In the genomic region with DNA sequence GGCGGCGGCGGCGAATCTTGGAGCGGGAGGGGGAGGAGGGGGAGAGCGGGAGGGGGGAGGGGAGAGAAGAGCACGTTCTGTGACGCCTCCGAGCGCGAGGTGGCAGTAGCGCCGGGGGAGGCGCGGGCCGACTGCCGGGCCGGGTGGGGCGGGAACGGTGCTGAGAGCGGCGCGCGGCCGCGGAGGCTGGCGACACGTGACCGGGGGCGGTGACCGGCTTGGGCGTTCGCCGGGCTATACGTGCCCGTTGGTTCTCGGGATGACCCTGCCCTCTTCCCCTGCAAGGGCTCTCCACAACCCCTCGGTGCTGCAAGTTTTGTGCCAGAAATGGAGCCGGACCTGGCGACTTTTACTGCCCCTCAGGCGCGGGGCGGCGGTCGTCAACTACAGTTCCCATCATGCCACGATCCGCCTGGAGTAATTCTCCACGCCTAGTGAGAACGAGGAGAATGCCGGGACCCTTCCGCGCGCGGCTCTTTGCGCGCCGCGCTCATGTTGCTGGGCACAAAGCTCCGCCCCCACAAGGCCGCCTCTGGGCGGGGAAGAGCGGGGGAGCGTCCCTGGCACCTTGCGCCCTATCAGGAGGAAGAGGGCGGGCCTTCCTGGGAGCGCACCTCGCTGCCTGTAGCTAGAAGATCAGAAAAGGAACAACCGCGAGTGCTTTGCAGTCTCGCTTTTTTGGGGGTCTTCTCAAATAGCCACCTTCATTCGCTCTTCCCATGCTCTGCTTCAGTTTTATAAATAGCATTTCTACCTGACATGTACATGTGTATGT, we compare ENCODE assay signal across 8 cellular contexts. TPM values are rescaled to one million over a fixed set of nuclear protein-coding genes. Genes with fewer than 3 reads are reported as not detected.
DNase-seq lines count a peak whose midpoint lies in the region; ATAC-seq lines count a peak whose summit lies in the region.

A gene with protein sequence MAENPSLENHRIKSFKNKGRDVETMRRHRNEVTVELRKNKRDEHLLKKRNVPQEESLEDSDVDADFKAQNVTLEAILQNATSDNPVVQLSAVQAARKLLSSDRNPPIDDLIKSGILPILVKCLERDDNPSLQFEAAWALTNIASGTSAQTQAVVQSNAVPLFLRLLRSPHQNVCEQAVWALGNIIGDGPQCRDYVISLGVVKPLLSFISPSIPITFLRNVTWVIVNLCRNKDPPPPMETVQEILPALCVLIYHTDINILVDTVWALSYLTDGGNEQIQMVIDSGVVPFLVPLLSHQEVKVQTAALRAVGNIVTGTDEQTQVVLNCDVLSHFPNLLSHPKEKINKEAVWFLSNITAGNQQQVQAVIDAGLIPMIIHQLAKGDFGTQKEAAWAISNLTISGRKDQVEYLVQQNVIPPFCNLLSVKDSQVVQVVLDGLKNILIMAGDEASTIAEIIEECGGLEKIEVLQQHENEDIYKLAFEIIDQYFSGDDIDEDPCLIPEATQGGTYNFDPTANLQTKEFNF (minus strand): TSS at position 133 of the 775 bp plus-strand sequence. CDS start 176 bp downstream, outside the sequence.

- H3K27me3 Mint-ChIP-seq in activated CD8-positive, alpha-beta memory T cell treated with anti-CD3 and anti-CD28 coated beads, Interleukin-2, amount 10 ng/mL, durations not matched to agents 7 days and 5 days: peaks cover 3% of the 10 kb centered on the region

- H3K79me1 ChIP-seq in mesendoderm (ENCODE audit: low read length): peaks cover 5% of the 10 kb centered on the region

- H3K4ac ChIP-seq in mesendoderm (ENCODE audit: low read depth, low read length): peak within 1 kb of the TSS; percentile 25

- H3K27me3 ChIP-seq in HUES48 (ENCODE audit: control insufficient read depth, insufficient read depth, low read length): no peaks in the 10 kb centered on the region
- no peaks in the 10 kb centered on the region for H3K27me3 ChIP-seq in NT2/D1 (ENCODE audit: insufficient read depth, insufficient read length)
- no peaks in the 10 kb centered on the region for H3K27me3 ChIP-seq in endocrine pancreas (ENCODE audit: control insufficient read depth, insufficient read depth, low read length)
- H3K27me3 ChIP-seq in mesendoderm (ENCODE audit: insufficient read depth, low read length, poor library complexity): no peaks in the 10 kb centered on the region

- peak within 1 kb of the TSS; percentile 83 for H3K4me3 Mint-ChIP-seq in activated CD8-positive, alpha-beta memory T cell treated with anti-CD3 and anti-CD28 coated beads, Interleukin-2, amount 10 ng/mL, durations not matched to agents 7 days and 5 days

- H2BK15ac ChIP-seq in mesendoderm (replicated peaks; ENCODE audit: low read depth): no peak within 1 kb of the TSS

- H3K4me1 Mint-ChIP-seq in activated CD8-positive, alpha-beta memory T cell treated with anti-CD3 and anti-CD28 coated beads, Interleukin-2, amount 10 ng/mL, durations not matched to agents 7 days and 5 days: peaks cover 30% of the 10 kb centered on the region

- H3K36me3 ChIP-seq in HUES48 (ENCODE audit: control insufficient read depth, insufficient read depth, low read length) (peaks cover 8% of the 10 kb centered on the region; the same call in 1 of the 2 replicates), NT2/D1 (ENCODE audit: insufficient read depth, insufficient read length, low read length) (no peaks in the 10 kb centered on the region), endocrine pancreas (ENCODE audit: control insufficient read depth, insufficient read depth, low read length) (no peaks in the 10 kb centered on the region), mesendoderm (ENCODE audit: control insufficient read depth, insufficient read depth, low read length) (no peaks in the 10 kb centered on the region)

- no CpG with 5 or more reads among the region's 71 CpGs for WGBS in mesendoderm (ENCODE audit: extremely low coverage, insufficient coverage, low lambda C conversion rate)

- no peaks in the 10 kb centered on the region for H3K9me3 ChIP-seq in HUES48 (ENCODE audit: control insufficient read depth, insufficient read depth, low read length)
- no peaks in the 10 kb centered on the region for H3K9me3 ChIP-seq in NT2/D1 (ENCODE audit: insufficient read depth, low read length)
- H3K9me3 ChIP-seq in endocrine pancreas (ENCODE audit: control insufficient read depth, low read length): no peaks in the 10 kb centered on the region

- peak within 1 kb of the TSS; percentile 98 for H3K4me2 ChIP-seq in mesendoderm (ENCODE audit: low read length)

- H3K27ac ChIP-seq in HUES48 (ENCODE audit: low read depth, low read length): peak within 1 kb of the TSS; percentile 99
- H3K27ac ChIP-seq in mesendoderm (ENCODE audit: low read depth, low read length): peak within 1 kb of the TSS; percentile 98

- peak within 1 kb of the TSS; percentile 96 for H3K27ac Mint-ChIP-seq in activated CD8-positive, alpha-beta memory T cell treated with anti-CD3 and anti-CD28 coated beads, Interleukin-2, amount 10 ng/mL, durations not matched to agents 7 days and 5 days

- H3K23ac ChIP-seq in mesendoderm (ENCODE audit: low read length): peak within 1 kb of the TSS; percentile 80

- CTCF ChIA-PET in activated CD8-positive, alpha-beta memory T cell treated with anti-CD3 and anti-CD28 coated beads, Interleukin-2, amount 10 ng/mL, durations not matched to agents 7 days and 5 days (lab: Charles Lee): interaction anchor here (0.7 to 1.8 kb wide), 8 partner anchors 10 to 296 kb away, joined by 3 to 6 read pairs (median 3); a partner anchor contains a TSS

- H3K9ac ChIP-seq in HUES48 (ENCODE audit: low read depth, low read length) (peak within 1 kb of the TSS; percentile 85), NT2/D1 (ENCODE audit: insufficient read length, low read depth) (peak within 1 kb of the TSS; percentile 67), endocrine pancreas (ENCODE audit: control insufficient read depth, insufficient read depth, low read length) (peak within 1 kb of the TSS; percentile 76), mesendoderm (ENCODE audit: low read length) (peak within 1 kb of the TSS; percentile 90)

- no peak within 1 kb of the TSS for H2BK5ac ChIP-seq in mesendoderm (ENCODE audit: low read length)

- H3K4me3 ChIP-seq in HUES48 (ENCODE audit: low read depth, low read length) (peak within 1 kb of the TSS; percentile 84), NT2/D1 (ENCODE audit: insufficient read length, low read depth) (peak within 1 kb of the TSS; percentile 50), endocrine pancreas (ENCODE audit: control insufficient read depth, insufficient read depth, low read length) (peak within 1 kb of the TSS; percentile 97), mesendoderm (ENCODE audit: low read length) (peak within 1 kb of the TSS; percentile 97)

- H4K5ac ChIP-seq in mesendoderm (ENCODE audit: low read length): no peak within 1 kb of the TSS

- peak within 1 kb of the TSS; percentile 72 for H3K18ac ChIP-seq in mesendoderm (ENCODE audit: low read length)

- no peaks in the 10 kb centered on the region for H3K9me3 Mint-ChIP-seq in activated CD8-positive, alpha-beta memory T cell treated with anti-CD3 and anti-CD28 coated beads, Interleukin-2, amount 10 ng/mL, durations not matched to agents 7 days and 5 days (ENCODE audit: low read depth)

- H3K56ac ChIP-seq in mesendoderm (ENCODE audit: low read length): peak within 1 kb of the TSS; percentile 96

- H3K4me1 ChIP-seq in HUES48 (ENCODE audit: control insufficient read depth, insufficient read depth, low read length) (peaks cover 21% of the 10 kb centered on the region), NT2/D1 (ENCODE audit: insufficient read depth, insufficient read length) (no peaks in the 10 kb centered on the region), endocrine pancreas (ENCODE audit: control insufficient read depth, insufficient read depth, low read length) (peaks cover 9% of the 10 kb centered on the region), mesendoderm (ENCODE audit: control insufficient read depth, low read depth, low read length) (no peaks in the 10 kb centered on the region)

- H2AK5ac ChIP-seq in mesendoderm (ENCODE audit: low read length): no peak within 1 kb of the TSS

- peak; percentile 88 for ATAC-seq in GM21390 (IDR thresholded peaks at IDR 0.05; ENCODE audit: unreplicated experiment)
- peak; percentile 93 for ATAC-seq in activated CD8-positive, alpha-beta memory T cell treated with anti-CD3 and anti-CD28 coated beads, Interleukin-2, amount 10 ng/mL, durations not matched to agents 7 days and 5 days

- H3K36me3 Mint-ChIP-seq in activated CD8-positive, alpha-beta memory T cell treated with anti-CD3 and anti-CD28 coated beads, Interleukin-2, amount 10 ng/mL, durations not matched to agents 7 days and 5 days: peaks cover 19% of the 10 kb centered on the region

- peak; percentile 94 for DNase-seq in D341Med (ENCODE audit: low spot score)
- peak; percentile 78 for DNase-seq in NT2/D1 (ENCODE audit: low read depth, low spot score)
- peak; percentile 97 for DNase-seq in activated CD8-positive, alpha-beta memory T cell treated with anti-CD3 and anti-CD28 coated beads, Interleukin-2, amount 10 ng/mL, durations not matched to agents 7 days and 5 days
- DNase-seq in mesendoderm: peak; percentile 97
- DNase-seq in stimulated activated CD8-positive, alpha-beta memory T cell treated with anti-CD3 and anti-CD28 coated beads, Interleukin-15, amount 100 ng/mL, for 1 hour (ENCODE audit: low read depth): peak; percentile 86

- H2BK120ac ChIP-seq in mesendoderm (ENCODE audit: low read depth, low read length): no peak within 1 kb of the TSS

- no peak within 1 kb of the TSS for H4K8ac ChIP-seq in mesendoderm (ENCODE audit: low read depth, low read length)

- H3K79me2 ChIP-seq in mesendoderm (ENCODE audit: control insufficient read depth, insufficient read depth, low read length): peaks cover 29% of the 10 kb centered on the region

RNA-seq across cellular contexts. Expression of the gene that starts here (rescaled TPM):
- 10 to 100 TPM; 35.3 to 47.9 TPM for total RNA-seq in activated CD8-positive, alpha-beta memory T cell treated with anti-CD3 and anti-CD28 coated beads, Interleukin-2, amount 10 ng/mL, durations not matched to agents 7 days and 5 days
- 51.4 TPM for polyA plus RNA-seq in mesendoderm (2013, experiment 1 of 2)
- 50.6 TPM for polyA plus RNA-seq in mesendoderm (2013, experiment 2 of 2)

Comparison
In these comparisons a context has a peak if more than half of its experiments do, and no peak if none do; other contexts are left out.
1. Peak in every context shown above with its lines: DNase-seq, ATAC-seq, H3K4me3 ChIP-seq and H3K27ac ChIP-seq.